Comparison of ENCODE assay signal across 28 cellular contexts in genomic region chrX:134982748-134983147, GRCh38.
"Had no signal": no experiment of that assay in that cellular context is flagged by ENCODE, and none has a peak within 500 bp of the region (broad histone marks: within the 10 kb centered on the region; RNA-seq: fewer than 3 reads in every experiment).

No MANE protein-coding gene starts in this region.

- H3K9me3 ChIP-seq: stomach, suprapubic skin, testis, thoracic aorta, thyroid gland, tibial artery, tibial nerve, transverse colon, upper lobe of left lung, upper lobe of right lung, uterus, vagina had no signal

- H3K4me1 ChIP-seq: stomach, suprapubic skin, testis, thyroid gland, tibial artery, tibial nerve, transverse colon, upper lobe of left lung, upper lobe of right lung, uterus, vagina had no signal

- H3K27me3 Mint-ChIP-seq: stimulated activated naive B cell treated with anti-CD40 and anti-IgM and Interleukin-4, amounts not matched to agents 10 μg/mL and 1 μg/mL and 100 μg/mL, for 72 hours; stimulated activated naive CD8-positive, alpha-beta T cell treated with anti-CD3 and anti-CD28 coated beads, Interleukin-15, amount 100 ng/mL, for 72 hours; type B pancreatic cell had no signal

- DNase-seq: stimulated activated CD4-positive, alpha-beta T cell treated with anti-CD3 and anti-CD28 coated beads, Interleukin-2, amount 100 ng/mL, for 48 hours; stimulated activated CD4-positive, alpha-beta T cell treated with anti-CD3 and anti-CD28 coated beads, Interleukin-4, amount 100 ng/mL, for 24 hours; stimulated activated CD4-positive, alpha-beta T cell treated with anti-CD3 and anti-CD28 coated beads, Interleukin-4, amount 100 ng/mL, for 4 hours; stimulated activated CD8-positive, alpha-beta memory T cell treated with anti-CD3 and anti-CD28 coated beads, Interleukin-4, amount 100 ng/mL, for 48 hours; stimulated activated naive B cell treated with anti-CD40 and anti-IgM and Interleukin-4, amounts not matched to agents 10 μg/mL and 1 μg/mL and 100 μg/mL, for 72 hours; stimulated activated naive CD4-positive, alpha-beta T cell; stimulated activated naive CD4-positive, alpha-beta T cell treated with Interleukin-2 at 50 U/mL for 16 hours; stimulated activated naive CD8-positive, alpha-beta T cell treated with anti-CD3 and anti-CD28 coated beads, Interleukin-15, amount 100 ng/mL, for 72 hours; stimulated activated naive CD8-positive, alpha-beta T cell treated with anti-CD3 and anti-CD28 coated beads, Interleukin-15, Interleukin-2, amounts not matched to agents 100 U/mL and 50 U/mL, for 24 hours; stomach; substantia nigra; testis; thyroid gland; tibial artery; transverse colon; trophoblast cell; upper lobe of left lung; upper lobe of right lung; uterus had no signal

- H3K9me3 Mint-ChIP-seq: stimulated activated effector memory CD8-positive, alpha-beta T cell treated with anti-CD3 and anti-CD28 coated beads, Interleukin-12 subunit alpha, Interleukin-12 subunit beta, amount 100 ng/mL, for 72 hours; stimulated activated memory B cell treated with anti-CD40 and anti-IgM and Interleukin-4, amounts not matched to agents 10 μg/mL and 1 μg/mL and 100 μg/mL, for 72 hours; stimulated activated naive B cell treated with anti-CD40 and anti-IgM and Interleukin-4, amounts not matched to agents 10 μg/mL and 1 μg/mL and 100 μg/mL, for 72 hours; stimulated activated naive CD8-positive, alpha-beta T cell treated with anti-CD3 and anti-CD28 coated beads, Interleukin-15, amount 100 ng/mL, for 72 hours; stimulated activated naive CD8-positive, alpha-beta T cell treated with anti-CD3 and anti-CD28 coated beads, Interleukin-15, Interleukin-2, amounts not matched to agents 100 ng/mL and 50 ng/mL, for 24 hours; type B pancreatic cell had no signal

- ATAC-seq: stimulated activated effector memory CD8-positive, alpha-beta T cell treated with anti-CD3 and anti-CD28 coated beads, Interleukin-12 subunit alpha, Interleukin-12 subunit beta, amount 100 ng/mL, for 72 hours; stimulated activated memory B cell treated with anti-CD40 and anti-IgM and Interleukin-4, amounts not matched to agents 10 μg/mL and 1 μg/mL and 100 μg/mL, for 72 hours; stimulated activated naive B cell treated with anti-CD40 and anti-IgM and Interleukin-4, amounts not matched to agents 10 μg/mL and 1 μg/mL and 100 μg/mL, for 72 hours; stimulated activated naive CD8-positive, alpha-beta T cell treated with anti-CD3 and anti-CD28 coated beads, Interleukin-15, amount 100 ng/mL, for 72 hours; stimulated activated naive CD8-positive, alpha-beta T cell treated with anti-CD3 and anti-CD28 coated beads, Interleukin-15, Interleukin-2, amounts not matched to agents 100 U/mL and 50 U/mL, for 24 hours; upper lobe of right lung had no signal

- H3K27ac ChIP-seq: stomach, suprapubic skin, testis, thoracic aorta, thyroid gland, tibial artery, tibial nerve, transverse colon, upper lobe of left lung, upper lobe of right lung, uterus, vagina had no signal

- H3K27ac Mint-ChIP-seq: stimulated activated effector memory CD8-positive, alpha-beta T cell treated with anti-CD3 and anti-CD28 coated beads, Interleukin-12 subunit alpha, Interleukin-12 subunit beta, amount 100 ng/mL, for 72 hours; stimulated activated memory B cell treated with anti-CD40 and anti-IgM and Interleukin-4, amounts not matched to agents 10 μg/mL and 1 μg/mL and 100 μg/mL, for 72 hours; stimulated activated naive B cell treated with anti-CD40 and anti-IgM and Interleukin-4, amounts not matched to agents 10 μg/mL and 1 μg/mL and 100 μg/mL, for 72 hours; stimulated activated naive CD8-positive, alpha-beta T cell treated with anti-CD3 and anti-CD28 coated beads, Interleukin-15, amount 100 ng/mL, for 72 hours; stimulated activated naive CD8-positive, alpha-beta T cell treated with anti-CD3 and anti-CD28 coated beads, Interleukin-15, Interleukin-2, amounts not matched to agents 100 ng/mL and 50 ng/mL, for 24 hours; type B pancreatic cell had no signal

- H3K36me3 ChIP-seq: stomach, suprapubic skin, thoracic aorta, thyroid gland, tibial artery, tibial nerve, transverse colon, upper lobe of left lung, upper lobe of right lung, uterus, vagina had no signal

- H3K4me3 ChIP-seq: stomach, suprapubic skin, testis, thoracic aorta, thyroid gland, tibial artery, tibial nerve, transverse colon, upper lobe of left lung, upper lobe of right lung, uterus, vagina had no signal

- FAIRE-seq: urothelium cell line had no signal

- H3K4me3 Mint-ChIP-seq: stimulated activated effector memory CD8-positive, alpha-beta T cell treated with anti-CD3 and anti-CD28 coated beads, Interleukin-12 subunit alpha, Interleukin-12 subunit beta, amount 100 ng/mL, for 72 hours; stimulated activated memory B cell treated with anti-CD40 and anti-IgM and Interleukin-4, amounts not matched to agents 10 μg/mL and 1 μg/mL and 100 μg/mL, for 72 hours; stimulated activated naive B cell treated with anti-CD40 and anti-IgM and Interleukin-4, amounts not matched to agents 10 μg/mL and 1 μg/mL and 100 μg/mL, for 72 hours; stimulated activated naive CD8-positive, alpha-beta T cell treated with anti-CD3 and anti-CD28 coated beads, Interleukin-15, amount 100 ng/mL, for 72 hours; stimulated activated naive CD8-positive, alpha-beta T cell treated with anti-CD3 and anti-CD28 coated beads, Interleukin-15, Interleukin-2, amounts not matched to agents 100 ng/mL and 50 ng/mL, for 24 hours; type B pancreatic cell had no signal

- H3K4me1 Mint-ChIP-seq: stimulated activated effector memory CD8-positive, alpha-beta T cell treated with anti-CD3 and anti-CD28 coated beads, Interleukin-12 subunit alpha, Interleukin-12 subunit beta, amount 100 ng/mL, for 72 hours; stimulated activated memory B cell treated with anti-CD40 and anti-IgM and Interleukin-4, amounts not matched to agents 10 μg/mL and 1 μg/mL and 100 μg/mL, for 72 hours; stimulated activated naive B cell treated with anti-CD40 and anti-IgM and Interleukin-4, amounts not matched to agents 10 μg/mL and 1 μg/mL and 100 μg/mL, for 72 hours; stimulated activated naive CD8-positive, alpha-beta T cell treated with anti-CD3 and anti-CD28 coated beads, Interleukin-15, amount 100 ng/mL, for 72 hours had no signal

- H3K27me3 ChIP-seq: stomach, suprapubic skin, testis, thyroid gland, tibial artery, transverse colon, upper lobe of left lung, upper lobe of right lung, uterus, vagina had no signal

- H3K36me3 Mint-ChIP-seq: stimulated activated effector memory CD8-positive, alpha-beta T cell treated with anti-CD3 and anti-CD28 coated beads, Interleukin-12 subunit alpha, Interleukin-12 subunit beta, amount 100 ng/mL, for 72 hours; stimulated activated memory B cell treated with anti-CD40 and anti-IgM and Interleukin-4, amounts not matched to agents 10 μg/mL and 1 μg/mL and 100 μg/mL, for 72 hours; stimulated activated naive B cell treated with anti-CD40 and anti-IgM and Interleukin-4, amounts not matched to agents 10 μg/mL and 1 μg/mL and 100 μg/mL, for 72 hours; type B pancreatic cell had no signal
